ENCODE assay signal across 31 cellular contexts in the genomic region with DNA sequence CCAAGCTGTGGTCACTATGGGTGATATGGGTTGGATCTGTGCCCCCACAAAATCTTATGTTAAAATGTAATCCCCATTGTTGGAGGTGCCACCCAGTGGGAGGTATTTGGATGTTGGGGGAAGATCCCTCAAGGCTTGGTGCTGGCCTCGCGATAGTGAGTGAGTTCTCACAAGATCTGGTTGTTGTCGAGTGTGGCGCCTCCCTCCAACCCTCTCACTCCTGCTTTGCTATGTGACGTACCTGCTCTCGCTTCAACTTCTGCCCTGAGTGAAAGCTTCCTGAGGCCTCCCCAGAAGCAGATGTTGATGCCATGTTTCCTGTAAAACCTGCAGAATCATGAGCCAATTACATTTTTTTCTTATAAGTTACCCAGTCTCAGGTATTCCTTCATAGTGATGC. TPM values are rescaled to one million over a fixed set of nuclear protein-coding genes. Genes with fewer than 3 reads are reported as not detected.
"Had no signal": no experiment of that assay in that cellular context is flagged by ENCODE, and none has a peak within 500 bp of the region (broad histone marks: within the 10 kb centered on the region; RNA-seq: fewer than 3 reads in every experiment).

No MANE protein-coding gene starts in this region.

- H3K4me3 ChIP-seq: coronary artery, dorsolateral prefrontal cortex, esophagus squamous epithelium, gastrocnemius medialis, heart left ventricle, hepatocyte, left lung, lower lobe of right lung, mucosa of descending colon had no signal

- H3K36me3 ChIP-seq: esophagus squamous epithelium, gastrocnemius medialis, heart left ventricle, left lung, lower lobe of right lung had no signal

- ATAC-seq: gastrocnemius medialis, heart left ventricle, left lung, left ventricle myocardium superior, lower lobe of right lung, mucosa of descending colon had no signal

- H2AFZ ChIP-seq: hepatocyte had no signal

- H3K4me1 ChIP-seq: gastrocnemius medialis, heart left ventricle, left lung, lower lobe of right lung had no signal

- H3K79me2 ChIP-seq: hepatocyte had no signal

- H3K27me3 ChIP-seq: esophagus squamous epithelium, gastrocnemius medialis, heart left ventricle, hepatocyte, left lung had no signal

- H3K9me3 ChIP-seq: esophagus squamous epithelium, gastrocnemius medialis, left lung, lower lobe of right lung, mucosa of descending colon had no signal

- H3K4me2 ChIP-seq: hepatocyte had no signal

- H3K27ac ChIP-seq: coronary artery, dorsolateral prefrontal cortex, esophagus squamous epithelium, gastrocnemius medialis, heart left ventricle, hepatocyte, left lung, lower lobe of right lung had no signal

- FAIRE-seq: colon, endothelial cell of umbilical vein, kidney had no signal

- DNase-seq: dermis blood vessel endothelial cell; dorsolateral prefrontal cortex; effector CD4-positive, alpha-beta T cell; effector memory CD4-positive, alpha-beta T cell; esophagus squamous epithelium; foreskin fibroblast; foreskin melanocyte; gastrocnemius medialis; glutamatergic neuron; heart left ventricle; hypothalamus; immature natural killer cell; islet precursor cell; kidney; kidney glomerular epithelial cell; left lung; left ventricle myocardium superior; lower lobe of right lung; mesenchymal stem cell; mucosa of descending colon; naive B cell had no signal

RNA-seq across cellular contexts. Expression of a gene that starts 35.5 kb away (rescaled TPM):
- total RNA-seq: dermis blood vessel endothelial cell, endothelial cell of umbilical vein, epithelial cell of proximal tubule, esophagus squamous epithelium, gastrocnemius medialis, glomerular endothelial cell, left ventricle myocardium superior, lower lobe of right lung, lung microvascular endothelial cell, mesenteric fat pad, myocyte had no signal
- polyA plus RNA-seq: endothelial cell of umbilical vein, heart left ventricle had no signal

RNA-seq across cellular contexts. Expression of a gene that starts 40.0 kb away (rescaled TPM):
- total RNA-seq: dermis blood vessel endothelial cell, endothelial cell of umbilical vein, glomerular endothelial cell, heart left ventricle, left lung, left ventricle myocardium superior, lower lobe of right lung, lung microvascular endothelial cell, mesenteric fat pad, mesothelial cell of epicardium, mucosa of descending colon, myocyte had no signal
- polyA plus RNA-seq: endothelial cell of umbilical vein, heart left ventricle, immature natural killer cell had no signal
